ENCODE assay signal across 28 cellular contexts in genomic region chr18:79050005-79050404, GRCh38.
"Had no signal": no experiment of that assay in that cellular context is flagged by ENCODE, and none has a peak within 500 bp of the region (broad histone marks: within the 10 kb centered on the region; RNA-seq: fewer than 3 reads in every experiment).

No MANE protein-coding gene starts in this region.

- FAIRE-seq: colon, endometrium, endothelial cell of umbilical vein, frontal cortex had no signal

- ATAC-seq: effector memory CD8-positive, alpha-beta T cell; esophagus mucosa; foreskin keratinocyte; gastrocnemius medialis; gastroesophageal sphincter; heart left ventricle; heart right ventricle had no signal

- H3K4me1 ChIP-seq: colonic mucosa, esophagus muscularis mucosa, esophagus squamous epithelium, foreskin keratinocyte, gastrocnemius medialis, gastroesophageal sphincter, heart left ventricle, heart right ventricle had no signal

- H3K27me3 ChIP-seq: colonic mucosa, dorsolateral prefrontal cortex, foreskin keratinocyte had no signal

- H3K27ac ChIP-seq: colonic mucosa, coronary artery, dorsolateral prefrontal cortex, epithelial cell of prostate, esophagus muscularis mucosa, esophagus squamous epithelium, foreskin keratinocyte, gastrocnemius medialis, gastroesophageal sphincter, heart left ventricle, heart right ventricle had no signal

- H3K4me3 ChIP-seq: colonic mucosa, coronary artery, dorsolateral prefrontal cortex, esophagus muscularis mucosa, esophagus squamous epithelium, gastrocnemius medialis, gastroesophageal sphincter, heart left ventricle, heart right ventricle had no signal

- H3K9me3 ChIP-seq: colonic mucosa, esophagus muscularis mucosa, esophagus squamous epithelium, gastrocnemius medialis, gastroesophageal sphincter, heart left ventricle, heart right ventricle had no signal

- DNase-seq: colonic mucosa; cortex of kidney; dermis blood vessel endothelial cell; dorsolateral prefrontal cortex; effector CD4-positive, alpha-beta T cell; effector CD8-positive, alpha-beta T cell; effector memory CD4-positive, alpha-beta T cell; effector memory CD8-positive, alpha-beta T cell; endodermal cell; erythroblast; esophagus squamous epithelium; foreskin fibroblast; foreskin keratinocyte; foreskin melanocyte; gastrocnemius medialis; glutamatergic neuron; head of caudate nucleus; heart left ventricle; heart right ventricle had no signal

- H3K36me3 ChIP-seq: colonic mucosa, esophagus muscularis mucosa, esophagus squamous epithelium, gastrocnemius medialis, gastroesophageal sphincter, heart left ventricle, heart right ventricle had no signal
